Comparison of ENCODE assay signal across 8 cellular contexts in genomic region chr12:57213068-57213715, GRCh38. TPM values are rescaled to one million over a fixed set of nuclear protein-coding genes. Genes with fewer than 3 reads are reported as not detected.
A peak's percentile ranks its signal among the peaks of the same experiment; 100 is the strongest.
DNase-seq lines count a peak whose midpoint lies in the region; FAIRE-seq and TF ChIP-seq lines count a peak whose summit lies in the region.

No MANE protein-coding gene starts in this region.

- H4K20me1 ChIP-seq in SU-DHL-6 (ENCODE audit: low read depth, low read length) = no peaks in the 10 kb centered on the region

- peak overlapping the region; percentile 9 for H3K4me2 ChIP-seq in SU-DHL-6 (ENCODE audit: low read depth, low read length, poor library complexity, severe bottlenecking)

- TF ChIP-seq CTCF in AG09319 (IDR thresholded peaks at IDR 0.05; ENCODE audit: low read depth, low read length) (peak; percentile 93), SU-DHL-6 (IDR thresholded peaks at IDR 0.05; ENCODE audit: insufficient read depth, low read length, poor library complexity, severe bottlenecking) (peak; percentile 72)

- H3K27me3 ChIP-seq in SU-DHL-6 (ENCODE audit: low read length) = no peaks in the 10 kb centered on the region

- DNase-seq in AG09319 (ENCODE audit: extremely low read depth, low read depth) (peak; percentile 69), GM19239 (ENCODE audit: insufficient read length, low spot score) (peak; percentile 97), NCI-H1092 treated with DMSO at 0.1 percent for 48 hours (lab: John Stamatoyannopoulos, UW) (peak; percentile 69), globus pallidus (ENCODE audit: low spot score) (peak; percentile 84), pons (ENCODE audit: low spot score) (peak; percentile 78), ureter (ENCODE audit: low spot score) (peak; percentile 92)
- DNase-seq in activated naive CD4-positive, alpha-beta T cell treated with anti-CD3 and anti-CD28 coated beads, Interleukin-2, amount 50 U/mL, for 16 hours = peak; percentile 84

- peaks cover 2% of the 10 kb centered on the region; the same call in 1 of the 2 replicates for H3K79me2 ChIP-seq in SU-DHL-6 (ENCODE audit: insufficient read depth, low read length)

- H3F3A ChIP-seq in SU-DHL-6 (ENCODE audit: insufficient read depth) = peaks cover 9% of the 10 kb centered on the region

- no peak overlapping the region for H3K27ac ChIP-seq in SU-DHL-6 (ENCODE audit: low read depth, low read length)

- no peak overlapping the region for H3K9ac ChIP-seq in SU-DHL-6 (ENCODE audit: low read length)

- H3K9me2 ChIP-seq in SU-DHL-6 (replicated peaks; ENCODE audit: insufficient read depth, low read length) = no peaks in the 10 kb centered on the region

- H2AFZ ChIP-seq in SU-DHL-6 (ENCODE audit: low read depth, low read length, severe bottlenecking) = no peak overlapping the region

- peak; percentile 78 for FAIRE-seq in GM19239 (lab: Jason Lieb, UNC)

- no peak overlapping the region for H3K4me3 ChIP-seq in SU-DHL-6 (ENCODE audit: insufficient read depth, low read length, poor library complexity, severe bottlenecking)

- H3K9me3 ChIP-seq in SU-DHL-6 (ENCODE audit: insufficient read depth, low read length) = no peaks in the 10 kb centered on the region

- no peaks in the 10 kb centered on the region for H3K36me3 ChIP-seq in SU-DHL-6 (ENCODE audit: low read length)

RNA-seq across cellular contexts. Expression of gene NXPH4, which starts 3.4 kb away (rescaled TPM):
- total RNA-seq in ureter = not detected

RNA-seq across cellular contexts. Expression of gene SHMT2, which starts 16.3 kb away (rescaled TPM):
- total RNA-seq in ureter = 97.4 TPM

RNA-seq across cellular contexts. Expression of gene STAC3, which starts 37.8 kb away (rescaled TPM):
- total RNA-seq in ureter = 3.0 TPM
